11 cellular contexts compared by ENCODE assay signal in the genomic region with DNA sequence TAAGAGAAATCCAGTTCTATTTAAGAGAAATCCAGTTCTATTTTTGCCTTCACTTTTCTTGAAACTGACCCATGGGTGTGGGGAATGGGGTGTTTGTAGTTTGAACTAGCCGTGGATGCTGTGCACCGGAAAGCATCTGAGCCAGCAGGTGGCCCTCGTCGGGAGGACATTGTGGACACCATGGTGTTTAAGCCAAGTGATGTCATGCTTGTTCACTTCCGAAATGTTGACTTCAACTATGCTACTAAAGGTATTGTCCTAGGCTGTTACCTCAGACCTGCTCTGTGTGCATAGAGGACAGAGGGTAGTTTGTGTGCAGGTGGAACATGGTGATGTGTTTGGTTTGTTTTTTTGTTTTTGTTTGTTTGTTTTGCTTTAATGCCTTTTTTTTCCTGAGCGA. TPM values are rescaled to one million over a fixed set of nuclear protein-coding genes. Genes with fewer than 3 reads are reported as not detected.
DNase-seq lines count a peak whose midpoint lies in the region; ATAC-seq, FAIRE-seq and TF ChIP-seq lines count a peak whose summit lies in the region.
"Had no signal": no experiment of that assay in that cellular context is flagged by ENCODE, and none has a peak within 500 bp of the region (broad histone marks: within the 10 kb centered on the region; RNA-seq: fewer than 3 reads in every experiment).

No MANE protein-coding gene starts in this region.

- ATAC-seq in HG03432 (IDR thresholded peaks at IDR 0.05; ENCODE audit: unreplicated experiment), result no peak
- ATAC-seq in GM18505 (IDR thresholded peaks at IDR 0.05; ENCODE audit: unreplicated experiment), result no peak
- ATAC-seq in heart right ventricle, result no peak
- ATAC-seq in HG02678 (IDR thresholded peaks at IDR 0.05; ENCODE audit: unreplicated experiment), result no peak

- no peak overlapping the region for H3K27ac ChIP-seq in heart right ventricle

- intact Hi-C loops in heart right ventricle (cut with DNase I), result loop anchor here in 3 of 10 donors (1.0 to 10.0 kb wide), 3 partner anchors 17 to 109 kb away; partner anchors contain the start of gene CD19 (in 1 of the 3)

- TF ChIP-seq CTCF in AG04449 (IDR thresholded peaks at IDR 0.05; ENCODE audit: insufficient read depth, low read length, missing control alignments) (no peak), heart right ventricle (IDR thresholded peaks at IDR 0.05) (peak in 2 of 9 donors; percentile 13 to 15)

- POLR2A ChIA-PET in AG04449 (lab: Yijun Ruan, JAX), result no interaction called here

- FAIRE-seq in H54 (lab: Jason Lieb, UNC), result peak; percentile 15

- TF ChIP-seq POLR2A in H54 (IDR thresholded peaks at IDR 0.05; ENCODE audit: low read depth, low read length) (no peak), GM18505 (IDR thresholded peaks at IDR 0.05; ENCODE audit: borderline replicate concordance, extremely low read depth, insufficient read depth, insufficient read length) (no peak)

- 40 to 46% methylated on average over 6 of the region's 6 CpGs for WGBS in heart right ventricle, 2 donors

- no peak for DNase-seq in AG04449 (ENCODE audit: low read depth, low spot score)
- no peak for DNase-seq in H54 (ENCODE audit: insufficient read length, low spot score)
- DNase-seq in iris pigment epithelial cell (ENCODE audit: low read depth), result peak; percentile 7
- DNase-seq in heart right ventricle, result no peak
- DNase-seq: activated CD4-positive, alpha-beta T cell treated with anti-CD3 and anti-CD28 coated beads for 1 hour; central memory CD4-positive, alpha-beta T cell; KG1 had no signal

- H3K27me3 ChIP-seq in heart right ventricle, result no peaks in the 10 kb centered on the region

- no peaks in the 10 kb centered on the region for H3K9me3 Mint-ChIP-seq in activated naive CD8-positive, alpha-beta T cell (ENCODE audit: low read depth)

- peak overlapping the region; percentile 97 for H3K4me3 Mint-ChIP-seq in activated naive CD8-positive, alpha-beta T cell

- H3K4me1 Mint-ChIP-seq in activated naive CD8-positive, alpha-beta T cell (ENCODE audit: low read depth), result peaks cover 58% of the 10 kb centered on the region

- H3K9me3 ChIP-seq in heart right ventricle, result no peaks in the 10 kb centered on the region

- H3K27ac Mint-ChIP-seq in activated naive CD8-positive, alpha-beta T cell, result peak overlapping the region; percentile 99

- H3K27me3 Mint-ChIP-seq in activated naive CD8-positive, alpha-beta T cell, result no peaks in the 10 kb centered on the region

- H3K4me1 ChIP-seq in heart right ventricle, result peaks cover 8 to 31% (median 23%) of the 10 kb centered on the region in 9 donors

- CTCF ChIA-PET in AG04449 (lab: Yijun Ruan, JAX), result interaction anchor here (1.0 kb wide), 2 partner anchors 21 to 119 kb away, joined by 3 to 6 read pairs; no protein-coding TSS in a partner anchor

- peaks cover 12% of the 10 kb centered on the region for H3K36me3 Mint-ChIP-seq in activated naive CD8-positive, alpha-beta T cell

- peaks cover 2 to 64% (median 46%) of the 10 kb centered on the region in 9 donors for H3K36me3 ChIP-seq in heart right ventricle

- H3K4me3 ChIP-seq in AG04449 (ENCODE audit: low read depth, low read length) (peak overlapping the region; percentile 30), heart right ventricle (no peak overlapping the region)

RNA-seq across cellular contexts. Expression of gene ATXN2L, which starts 3.3 kb away (rescaled TPM):
- 10 to 100 TPM; 37.4 to 66.2 (median 45.9) TPM for total RNA-seq in heart right ventricle
- 10 to 100 TPM; 36.0 to 99.9 TPM for polyA plus RNA-seq in heart right ventricle

RNA-seq across cellular contexts. Expression of gene TUFM, which starts 20.0 kb away (rescaled TPM):
- total RNA-seq in heart right ventricle, result 100 to 1,000 TPM; 193 to 250 (median 236) TPM
- 100 to 1,000 TPM; 286 to 362 TPM for polyA plus RNA-seq in heart right ventricle

RNA-seq across cellular contexts. Expression of gene SH2B1, which starts 37.5 kb away (rescaled TPM):
- 10 to 100 TPM; 30.6 to 54.5 (median 36.6) TPM for total RNA-seq in heart right ventricle
- 10 to 100 TPM; 30.2 to 72.1 TPM for polyA plus RNA-seq in heart right ventricle

RNA-seq across cellular contexts. Expression of gene ATP2A1, which starts 52.1 kb away (rescaled TPM):
- 1 to 10 TPM in 1 of 10 donors, under 1 TPM in 9; 0.13 to 1.0 (median 0.23) TPM for total RNA-seq in heart right ventricle
- polyA plus RNA-seq in heart right ventricle, result under 1 TPM; 0.13 to 0.44 TPM
